Comparison of ENCODE assay signal across 1 cellular context in genomic region chr1:158019177-158019868, GRCh38.
TF ChIP-seq lines count a peak whose summit lies in the region.

No MANE protein-coding gene starts in this region.

TF ChIP-seq in HCT116, 20 proteins besides CTCF, POLR2A, EP300 and RAD21 (continued from another document):
- no peak for TF ChIP-seq EZH2phosphoT487 (IDR thresholded peaks at IDR 0.05; ENCODE audit: borderline replicate concordance)
- TF ChIP-seq SIN3A (IDR thresholded peaks at IDR 0.05; ENCODE audit: low read depth) = no peak
- no peak for TF ChIP-seq ZNF274 (IDR thresholded peaks at IDR 0.05; ENCODE audit: low read depth, low read length)
- no peak for TF ChIP-seq ELF1 (IDR thresholded peaks at IDR 0.05; ENCODE audit: borderline replicate concordance, low read depth)
- peak; percentile 87 for TF ChIP-seq SP1 (IDR thresholded peaks at IDR 0.05; ENCODE audit: low read depth)
- peak; percentile 37; the same call in 1 of the 2 replicates for TF ChIP-seq MAX (IDR thresholded peaks at IDR 0.05)
- TF ChIP-seq POLR2AphosphoS5 (IDR thresholded peaks at IDR 0.05; ENCODE audit: low read depth, low read length) = peak; percentile 50; the same call in 1 of the 2 replicates
TF ChIP-seq in HCT116: peak in this region for 5.
